Comparison of ENCODE assay signal across 18 cellular contexts in the genomic region with DNA sequence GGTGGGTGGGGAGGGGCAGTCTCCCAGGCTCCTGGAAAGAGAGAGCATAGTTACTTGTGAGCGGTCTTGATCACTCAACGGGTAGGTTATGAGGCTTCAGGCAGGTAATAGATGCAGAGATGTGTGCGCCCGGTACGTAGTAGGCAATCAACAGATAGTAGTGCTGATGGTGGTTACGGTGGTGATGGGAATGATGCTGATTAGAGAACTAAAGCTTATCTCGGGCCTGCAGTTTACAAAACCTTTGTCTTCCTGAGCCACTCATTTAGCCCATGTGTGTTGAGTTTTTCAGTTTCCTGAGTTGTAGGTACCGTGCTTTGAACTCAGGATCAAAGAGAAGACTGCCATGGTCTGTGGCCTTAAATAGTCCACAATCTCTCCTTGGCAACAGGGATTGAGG.
DNase-seq lines count a peak whose midpoint lies in the region; ATAC-seq and TF ChIP-seq lines count a peak whose summit lies in the region.
"Had no signal": no experiment of that assay in that cellular context is flagged by ENCODE, and none has a peak within 500 bp of the region (broad histone marks: within the 10 kb centered on the region; RNA-seq: fewer than 3 reads in every experiment).

No MANE protein-coding gene starts in this region.

- H3K27me3 ChIP-seq in CD8-positive, alpha-beta T cell (ENCODE audit: insufficient read depth, low read length): no peaks in the 10 kb centered on the region
- H3K27me3 ChIP-seq: Peyer's patch had no signal

- no peak for DNase-seq in activated naive CD4-positive, alpha-beta T cell treated with Interleukin-2 at 50 U/mL for 16 hours
- no peak for DNase-seq in CD8-positive, alpha-beta T cell
- DNase-seq in substantia nigra (lab: John Stamatoyannopoulos, UW): no peak
- DNase-seq in GM19240 (ENCODE audit: insufficient read length, low spot score): no peak
- DNase-seq in islet precursor cell: no peak
- DNase-seq: AML-193; EL; GF-D8; NCI-H1092 treated with DMSO at 0.1 percent for 48 hours; NCI-H146; NCI-H2029; NCI-H2227 treated with DMSO at 0.1 percent for 48 hours; NCI-H510A; NK-92 treated with Interleukin-12 subunit alpha and Interleukin-12 subunit beta, amount 100 ng/mL, for 24 hours; Peyer's patch had no signal

- intact Hi-C loops in CD8-positive, alpha-beta T cell (cut with DNase I, micrococcal nuclease): no loop called here

- CTCF ChIA-PET in CD8-positive, alpha-beta T cell (lab: Charles Lee): interaction anchor here (0.6 kb wide), 1 partner anchor 1923 kb away, joined by 3 read pairs; no protein-coding TSS in a partner anchor

- peaks cover 31% of the 10 kb centered on the region for H3K4me1 Mint-ChIP-seq in activated naive CD4-positive, alpha-beta T cell treated with anti-CD3 and anti-CD28 coated beads, Interleukin-2, amount 50 U/mL, for 24 hours
- H3K4me1 Mint-ChIP-seq in CD8-positive, alpha-beta T cell (ENCODE audit: low read depth): peaks cover 21% of the 10 kb centered on the region
- H3K4me1 Mint-ChIP-seq in activated T-helper 17 cell treated with anti-CD3 and anti-CD28 coated beads, Interleukin-2, amount 50 U/mL, for 72 hours: peaks cover 11% of the 10 kb centered on the region

- H3K36me3 ChIP-seq in CD8-positive, alpha-beta T cell (ENCODE audit: insufficient read depth, low read length): no peaks in the 10 kb centered on the region
- H3K36me3 ChIP-seq: Peyer's patch had no signal

- peak overlapping the region; percentile 66 for H3K27ac Mint-ChIP-seq in activated naive CD4-positive, alpha-beta T cell treated with anti-CD3 and anti-CD28 coated beads, Interleukin-2, amount 50 U/mL, for 24 hours
- peak overlapping the region; percentile 82 for H3K27ac Mint-ChIP-seq in CD8-positive, alpha-beta T cell
- peak overlapping the region; percentile 4 for H3K27ac Mint-ChIP-seq in activated T-helper 17 cell treated with anti-CD3 and anti-CD28 coated beads, Interleukin-2, amount 50 U/mL, for 72 hours

- TF ChIP-seq CTCF in CD8-positive, alpha-beta T cell (IDR thresholded peaks at IDR 0.05): no peak

- H3K9me3 Mint-ChIP-seq in activated naive CD4-positive, alpha-beta T cell treated with anti-CD3 and anti-CD28 coated beads, Interleukin-2, amount 50 U/mL, for 24 hours: no peaks in the 10 kb centered on the region
- no peaks in the 10 kb centered on the region for H3K9me3 Mint-ChIP-seq in CD8-positive, alpha-beta T cell
- H3K9me3 Mint-ChIP-seq in activated T-helper 17 cell treated with anti-CD3 and anti-CD28 coated beads, Interleukin-2, amount 50 U/mL, for 72 hours: no peaks in the 10 kb centered on the region

- peaks cover 4% of the 10 kb centered on the region for H3K36me3 Mint-ChIP-seq in activated naive CD4-positive, alpha-beta T cell treated with anti-CD3 and anti-CD28 coated beads, Interleukin-2, amount 50 U/mL, for 24 hours
- peaks cover 3% of the 10 kb centered on the region for H3K36me3 Mint-ChIP-seq in CD8-positive, alpha-beta T cell
- H3K36me3 Mint-ChIP-seq in activated T-helper 17 cell treated with anti-CD3 and anti-CD28 coated beads, Interleukin-2, amount 50 U/mL, for 72 hours (ENCODE audit: low read depth): no peaks in the 10 kb centered on the region

- POLR2A ChIA-PET in CD8-positive, alpha-beta T cell (lab: Charles Lee): no interaction called here

- ATAC-seq in CD8-positive, alpha-beta T cell: no peak
- ATAC-seq in activated T-helper 17 cell treated with anti-CD3 and anti-CD28 coated beads, Interleukin-2, amount 50 U/mL, for 72 hours (replicated peaks): no peak

- H3K4me3 ChIP-seq in CD8-positive, alpha-beta T cell (ENCODE audit: low read depth, low read length): no peak overlapping the region
- H3K4me3 ChIP-seq: Peyer's patch had no signal

- H3K4me1 ChIP-seq in CD8-positive, alpha-beta T cell (ENCODE audit: insufficient read depth, low read length): no peaks in the 10 kb centered on the region
- H3K4me1 ChIP-seq: Peyer's patch had no signal

- no peaks in the 10 kb centered on the region for H3K27me3 Mint-ChIP-seq in activated naive CD4-positive, alpha-beta T cell treated with anti-CD3 and anti-CD28 coated beads, Interleukin-2, amount 50 U/mL, for 24 hours
- no peaks in the 10 kb centered on the region for H3K27me3 Mint-ChIP-seq in CD8-positive, alpha-beta T cell (ENCODE audit: low read depth)
- no peaks in the 10 kb centered on the region for H3K27me3 Mint-ChIP-seq in activated T-helper 17 cell treated with anti-CD3 and anti-CD28 coated beads, Interleukin-2, amount 50 U/mL, for 72 hours

- no peak overlapping the region for H3K27ac ChIP-seq in CD8-positive, alpha-beta T cell (ENCODE audit: low read depth, low read length)
- peak overlapping the region; percentile 72 for H3K27ac ChIP-seq in substantia nigra (ENCODE audit: low read depth, low read length, poor library complexity, severe bottlenecking)
- H3K27ac ChIP-seq: C4-2B, Peyer's patch had no signal

- no peak overlapping the region for H3K4me3 Mint-ChIP-seq in activated naive CD4-positive, alpha-beta T cell treated with anti-CD3 and anti-CD28 coated beads, Interleukin-2, amount 50 U/mL, for 24 hours
- H3K4me3 Mint-ChIP-seq in CD8-positive, alpha-beta T cell: no peak overlapping the region
- H3K4me3 Mint-ChIP-seq in activated T-helper 17 cell treated with anti-CD3 and anti-CD28 coated beads, Interleukin-2, amount 50 U/mL, for 72 hours: no peak overlapping the region

- no peaks in the 10 kb centered on the region for H3K9me3 ChIP-seq in CD8-positive, alpha-beta T cell (ENCODE audit: low read length)
- H3K9me3 ChIP-seq: Peyer's patch had no signal

Comparison
In these comparisons a context has a peak if more than half of its experiments do, and no peak if none do; other contexts are left out.
1. H3K27ac Mint-ChIP-seq: peak in every context shown above with its lines; median percentile 82 in CD8-positive, alpha-beta T cell; 66 in activated naive CD4-positive, alpha-beta T cell treated with anti-CD3 and anti-CD28 coated beads, Interleukin-2, amount 50 U/mL, for 24 hours; 4 in activated T-helper 17 cell treated with anti-CD3 and anti-CD28 coated beads, Interleukin-2, amount 50 U/mL, for 72 hours.